ENCODE assay signal across 25 cellular contexts in genomic region chr7:89773594-89773993, GRCh38.
"Had no signal": no experiment of that assay in that cellular context is flagged by ENCODE, and none has a peak within 500 bp of the region (broad histone marks: within the 10 kb centered on the region; RNA-seq: fewer than 3 reads in every experiment).

No MANE protein-coding gene starts in this region.

- DNase-seq: activated CD4-positive, alpha-beta memory T cell treated with anti-CD3 and anti-CD28 coated beads, Interleukin-2, amount 10 ng/mL, durations not matched to agents 7 days and 5 days; activated CD4-positive, alpha-beta T cell treated with anti-CD3 and anti-CD28 coated beads for 36 hours; activated CD4-positive, alpha-beta T cell treated with anti-CD3 and anti-CD28 coated beads, Interleukin-2, amount 10 ng/mL, durations not matched to agents 7 days and 5 days; activated CD4-positive, alpha-beta T cell treated with anti-CD3 and anti-CD28 coated beads, Interleukin-2, amount 50 U/mL, for 4 hours; activated CD4-positive, CD25-positive, alpha-beta regulatory T cell; activated CD4-positive, CD25-positive, alpha-beta regulatory T cell treated with anti-CD3 and anti-CD28 coated beads, Interleukin-2, amount 50 U/mL, for 72 hours; activated CD8-positive, alpha-beta memory T cell treated with anti-CD3 and anti-CD28 coated beads, Interleukin-2, amount 50 U/mL, for 48 hours; activated gamma-delta T cell; activated naive CD4-positive, alpha-beta T cell; activated naive CD4-positive, alpha-beta T cell treated with anti-CD3 and anti-CD28 coated beads, Interleukin-2, amount 10 ng/mL, durations not matched to agents 7 days and 5 days; activated naive CD8-positive, alpha-beta T cell treated with anti-CD3 and anti-CD28 coated beads, Interleukin-2, amount 10 ng/mL, durations not matched to agents 7 days and 5 days; activated T-cell treated with anti-CD3 and anti-CD28 coated beads for 4 hours; activated T-cell treated with anti-CD3 and anti-CD28 coated beads, Interleukin-2, amount 50 U/mL, for 24 hours; activated T-cell treated with anti-CD3 and anti-CD28 coated beads, Interleukin-2, amount 50 U/mL, for 72 hours; brain microvascular endothelial cell; dorsolateral prefrontal cortex; effector CD4-positive, alpha-beta T cell; effector memory CD8-positive, alpha-beta T cell; erythroblast; foreskin keratinocyte; gastrocnemius medialis; glutamatergic neuron; heart left ventricle; T-helper 17 cell; T1000 had no signal
